ENCODE assay signal across 10 cellular contexts in the genomic region with DNA sequence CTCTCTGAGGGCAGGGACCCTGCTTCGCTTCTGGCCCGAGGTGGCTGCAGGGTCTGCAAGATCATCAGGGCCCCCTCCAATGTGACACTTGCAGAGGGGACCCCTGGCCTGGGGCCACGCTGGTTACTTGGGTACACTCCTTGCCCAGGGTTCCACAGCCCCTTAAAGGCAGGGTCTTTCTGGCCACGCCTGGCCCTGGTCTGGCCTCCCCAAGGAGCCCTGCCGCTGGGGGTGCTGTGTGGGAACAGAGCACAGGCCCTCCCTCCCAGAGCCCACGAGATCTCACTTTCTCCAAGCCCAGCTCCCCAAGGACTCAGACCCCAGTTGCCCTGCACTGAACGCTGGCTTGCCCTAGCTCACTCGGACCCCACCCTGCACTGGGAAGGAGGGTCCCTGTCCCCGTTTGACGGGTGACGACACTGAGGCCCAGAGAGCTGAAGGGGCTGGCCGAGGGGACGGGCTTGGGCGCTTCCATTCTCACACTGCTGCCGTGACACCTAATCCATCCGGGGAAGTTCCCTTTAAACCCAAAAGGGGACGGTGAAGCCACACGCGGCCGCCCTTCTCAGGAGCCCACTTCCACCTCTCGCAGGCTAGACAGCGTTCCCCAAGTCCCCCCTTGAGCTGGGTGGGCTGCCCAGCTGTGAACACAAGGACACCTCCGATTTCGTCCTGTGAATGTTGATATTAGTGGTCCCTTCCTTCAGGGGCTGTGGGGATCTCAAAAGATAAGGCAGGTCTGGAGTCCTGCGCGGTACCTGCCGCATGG. TPM values are rescaled to one million over a fixed set of nuclear protein-coding genes. Genes with fewer than 3 reads are reported as not detected.
DNase-seq lines count a peak whose midpoint lies in the region; ATAC-seq and TF ChIP-seq lines count a peak whose summit lies in the region.
"Had no signal": no experiment of that assay in that cellular context is flagged by ENCODE, and none has a peak within 500 bp of the region (broad histone marks: within the 10 kb centered on the region; RNA-seq: fewer than 3 reads in every experiment).

No MANE protein-coding gene starts in this region.

- H3K27me3 Mint-ChIP-seq in activated CD8-positive, alpha-beta T cell treated with anti-CD3 and anti-CD28 coated beads for 36 hours: no peaks in the 10 kb centered on the region
- no peaks in the 10 kb centered on the region for H3K27me3 Mint-ChIP-seq in activated CD8-positive, alpha-beta T cell treated with anti-CD3 and anti-CD28 coated beads, Interleukin-2, amount 10 ng/mL, durations not matched to agents 7 days and 5 days (ENCODE audit: low read depth)
- H3K27me3 Mint-ChIP-seq in type B pancreatic cell: no peaks in the 10 kb centered on the region
- H3K27me3 Mint-ChIP-seq: naive thymus-derived CD8-positive, alpha-beta T cell had no signal

- POLR2A ChIA-PET in activated CD8-positive, alpha-beta T cell treated with anti-CD3 and anti-CD28 coated beads for 36 hours (lab: Charles Lee): no interaction called here
- POLR2A ChIA-PET in activated CD8-positive, alpha-beta T cell treated with anti-CD3 and anti-CD28 coated beads, Interleukin-2, amount 10 ng/mL, durations not matched to agents 7 days and 5 days (lab: Charles Lee): no interaction called here

- peak; percentile 13 for ATAC-seq in activated CD8-positive, alpha-beta T cell treated with anti-CD3 and anti-CD28 coated beads for 36 hours
- no peak for ATAC-seq in activated CD8-positive, alpha-beta T cell treated with anti-CD3 and anti-CD28 coated beads, Interleukin-2, amount 10 ng/mL, durations not matched to agents 7 days and 5 days
- ATAC-seq in HG03280 (IDR thresholded peaks at IDR 0.05; ENCODE audit: unreplicated experiment) (no peak), GM19463 (IDR thresholded peaks at IDR 0.05; ENCODE audit: unreplicated experiment) (no peak)

- CTCF ChIA-PET in activated CD8-positive, alpha-beta T cell treated with anti-CD3 and anti-CD28 coated beads for 36 hours (lab: Charles Lee): interaction anchor here (0.9 to 2.9 kb wide), 15 partner anchors 21 to 368 kb away, joined by 3 to 13 read pairs (median 4); a partner anchor contains a TSS
- CTCF ChIA-PET in activated CD8-positive, alpha-beta T cell treated with anti-CD3 and anti-CD28 coated beads, Interleukin-2, amount 10 ng/mL, durations not matched to agents 7 days and 5 days (lab: Charles Lee): interaction anchor here (1.0 to 1.9 kb wide), 6 partner anchors 11 to 129 kb away, joined by 3 to 8 read pairs (median 3); no protein-coding TSS in a partner anchor

- peaks cover 2% of the 10 kb centered on the region for H3K4me1 Mint-ChIP-seq in activated CD8-positive, alpha-beta T cell treated with anti-CD3 and anti-CD28 coated beads for 36 hours (ENCODE audit: low read depth)
- H3K4me1 Mint-ChIP-seq in activated CD8-positive, alpha-beta T cell treated with anti-CD3 and anti-CD28 coated beads, Interleukin-2, amount 10 ng/mL, durations not matched to agents 7 days and 5 days (ENCODE audit: low read depth): no peaks in the 10 kb centered on the region
- peaks cover 19% of the 10 kb centered on the region for H3K4me1 Mint-ChIP-seq in type B pancreatic cell (ENCODE audit: unreplicated experiment)

- H2AFZ ChIP-seq in fibroblast of lung (ENCODE audit: low read length): no peak overlapping the region

- H3K36me3 ChIP-seq in fibroblast of lung (ENCODE audit: control insufficient read depth, insufficient read depth, low read length): no peaks in the 10 kb centered on the region

- no peak overlapping the region for H3K27ac Mint-ChIP-seq in activated CD8-positive, alpha-beta T cell treated with anti-CD3 and anti-CD28 coated beads for 36 hours
- H3K27ac Mint-ChIP-seq in activated CD8-positive, alpha-beta T cell treated with anti-CD3 and anti-CD28 coated beads, Interleukin-2, amount 10 ng/mL, durations not matched to agents 7 days and 5 days: no peak overlapping the region
- peak overlapping the region; percentile 97 for H3K27ac Mint-ChIP-seq in type B pancreatic cell

- no peak for DNase-seq in activated CD8-positive, alpha-beta T cell treated with anti-CD3 and anti-CD28 coated beads for 36 hours
- no peak for DNase-seq in activated CD8-positive, alpha-beta T cell treated with anti-CD3 and anti-CD28 coated beads, Interleukin-2, amount 10 ng/mL, durations not matched to agents 7 days and 5 days
- no peak for DNase-seq in fibroblast of lung (ENCODE audit: low read depth in 2 of 2)
- DNase-seq in type B pancreatic cell (ENCODE audit: extremely low spot score, unreplicated experiment): no peak
- DNase-seq: sigmoid colon had no signal

- intact Hi-C loops in activated CD8-positive, alpha-beta T cell treated with anti-CD3 and anti-CD28 coated beads for 36 hours (cut with micrococcal nuclease): no loop called here

- no peak overlapping the region for H3K9ac ChIP-seq in fibroblast of lung (ENCODE audit: insufficient read depth, low read length)

- no peak overlapping the region for H3K4me3 Mint-ChIP-seq in activated CD8-positive, alpha-beta T cell treated with anti-CD3 and anti-CD28 coated beads for 36 hours
- no peak overlapping the region for H3K4me3 Mint-ChIP-seq in activated CD8-positive, alpha-beta T cell treated with anti-CD3 and anti-CD28 coated beads, Interleukin-2, amount 10 ng/mL, durations not matched to agents 7 days and 5 days
- H3K4me3 Mint-ChIP-seq in type B pancreatic cell: peak overlapping the region; percentile 83
- H3K4me3 Mint-ChIP-seq: naive thymus-derived CD8-positive, alpha-beta T cell had no signal

- H3K27me3 ChIP-seq in fibroblast of lung (ENCODE audit: control insufficient read depth, insufficient read depth, low read length): no peaks in the 10 kb centered on the region
- H3K27me3 ChIP-seq: sigmoid colon, suprapubic skin had no signal

- peaks cover 8% of the 10 kb centered on the region for H3K4me1 ChIP-seq in fibroblast of lung (ENCODE audit: control insufficient read depth, extremely low read depth, insufficient read depth, low read length)

- H3K9me3 Mint-ChIP-seq in activated CD8-positive, alpha-beta T cell treated with anti-CD3 and anti-CD28 coated beads for 36 hours: no peaks in the 10 kb centered on the region
- H3K9me3 Mint-ChIP-seq in activated CD8-positive, alpha-beta T cell treated with anti-CD3 and anti-CD28 coated beads, Interleukin-2, amount 10 ng/mL, durations not matched to agents 7 days and 5 days (ENCODE audit: insufficient read depth): no peaks in the 10 kb centered on the region
- no peaks in the 10 kb centered on the region for H3K9me3 Mint-ChIP-seq in type B pancreatic cell
- H3K9me3 Mint-ChIP-seq: activated naive CD4-positive, alpha-beta T cell treated with anti-CD3 and anti-CD28 coated beads, Interleukin-2, amount 50 U/mL, for 72 hours; naive thymus-derived CD8-positive, alpha-beta T cell had no signal

- no peak for TF ChIP-seq CTCF in activated CD8-positive, alpha-beta T cell treated with anti-CD3 and anti-CD28 coated beads for 36 hours (IDR thresholded peaks at IDR 0.05)
- no peak for TF ChIP-seq CTCF in fibroblast of lung (conservative IDR thresholded peaks at IDR 0.05 in 1 of 2, IDR thresholded peaks at IDR 0.05 in 1 of 2; ENCODE audit: low read depth in 1 of 2, low read length in 2 of 2)
- TF ChIP-seq CTCF in type B pancreatic cell (conservative IDR thresholded peaks at IDR 0.05): no peak

- H3K4me2 ChIP-seq in fibroblast of lung (ENCODE audit: extremely low read depth, insufficient read depth, low read length): peak overlapping the region; percentile 40

- no peak overlapping the region for H3K4me3 ChIP-seq in fibroblast of lung (replicated peaks in 1 of 4; ENCODE audit: control extremely low read depth in 1 of 4, insufficient read depth in 1 of 4, low read depth in 3 of 4, low read length in 4 of 4)
- H3K4me3 ChIP-seq: sigmoid colon had no signal

- no peak overlapping the region for H3K27ac ChIP-seq in fibroblast of lung (ENCODE audit: insufficient read depth, low read length)
- H3K27ac ChIP-seq: sigmoid colon had no signal

- no peaks in the 10 kb centered on the region for H3K79me2 ChIP-seq in fibroblast of lung (ENCODE audit: control insufficient read depth, insufficient read depth, low read length)

- no peaks in the 10 kb centered on the region for H4K20me1 ChIP-seq in fibroblast of lung (ENCODE audit: control insufficient read depth, extremely low read depth, insufficient read depth, low read length)

- H3K9me3 ChIP-seq in fibroblast of lung (ENCODE audit: control insufficient read depth, insufficient read depth, low read depth, low read length): no peaks in the 10 kb centered on the region
- H3K9me3 ChIP-seq: sigmoid colon, suprapubic skin had no signal

- no peaks in the 10 kb centered on the region for H3K36me3 Mint-ChIP-seq in activated CD8-positive, alpha-beta T cell treated with anti-CD3 and anti-CD28 coated beads for 36 hours (ENCODE audit: low read depth)
- no peaks in the 10 kb centered on the region for H3K36me3 Mint-ChIP-seq in activated CD8-positive, alpha-beta T cell treated with anti-CD3 and anti-CD28 coated beads, Interleukin-2, amount 10 ng/mL, durations not matched to agents 7 days and 5 days (ENCODE audit: low read depth)
- H3K36me3 Mint-ChIP-seq in type B pancreatic cell: no peaks in the 10 kb centered on the region
- H3K36me3 Mint-ChIP-seq: activated naive CD4-positive, alpha-beta T cell treated with anti-CD3 and anti-CD28 coated beads, Interleukin-2, amount 50 U/mL, for 72 hours had no signal

RNA-seq across cellular contexts. Expression of a gene that starts 26.9 kb away (rescaled TPM):
- total RNA-seq in activated CD8-positive, alpha-beta T cell treated with anti-CD3 and anti-CD28 coated beads for 36 hours: under 1 TPM; 0.56 to 0.67 TPM
- under 1 TPM; 0.24 to 0.26 TPM for total RNA-seq in activated CD8-positive, alpha-beta T cell treated with anti-CD3 and anti-CD28 coated beads, Interleukin-2, amount 10 ng/mL, durations not matched to agents 7 days and 5 days
- total RNA-seq in fibroblast of lung (3.6 and 6.6 TPM in 2 replicates), type B pancreatic cell (ENCODE audit: low replicate concordance) (4.0 and 15.5 TPM in 2 replicates)
- polyA plus RNA-seq in fibroblast of lung: 2.1 and 5.5 TPM in 2 replicates
- 6.1 and 9.8 TPM in 2 replicates for polyA plus RNA-seq in fibroblast of lung (2012)
- polyA minus RNA-seq in fibroblast of lung (ENCODE audit: low replicate concordance): 7.8 and 8.5 TPM in 2 replicates

RNA-seq across cellular contexts. Expression of a gene that starts 27.2 kb away (rescaled TPM):
- 1 to 10 TPM; 3.5 to 3.7 TPM for total RNA-seq in activated CD8-positive, alpha-beta T cell treated with anti-CD3 and anti-CD28 coated beads for 36 hours
- 1 to 10 TPM; 4.2 to 4.3 TPM for total RNA-seq in activated CD8-positive, alpha-beta T cell treated with anti-CD3 and anti-CD28 coated beads, Interleukin-2, amount 10 ng/mL, durations not matched to agents 7 days and 5 days
- total RNA-seq in fibroblast of lung (3.3 and 3.8 TPM in 2 replicates), type B pancreatic cell (ENCODE audit: low replicate concordance) (6.4 and 7.1 TPM in 2 replicates)
- polyA plus RNA-seq in fibroblast of lung: 1.0 TPM in 2 replicates
- 1.4 and 1.7 TPM in 2 replicates for polyA plus RNA-seq in fibroblast of lung (2012)
- 2.2 and 3.7 TPM in 2 replicates for polyA minus RNA-seq in fibroblast of lung (ENCODE audit: low replicate concordance)

RNA-seq across cellular contexts. Expression of a gene that starts 41.9 kb away (rescaled TPM):
- not detected for total RNA-seq in activated CD8-positive, alpha-beta T cell treated with anti-CD3 and anti-CD28 coated beads for 36 hours
- not detected for total RNA-seq in activated CD8-positive, alpha-beta T cell treated with anti-CD3 and anti-CD28 coated beads, Interleukin-2, amount 10 ng/mL, durations not matched to agents 7 days and 5 days
- under 0.01 and 0.17 TPM in 2 replicates for total RNA-seq in fibroblast of lung
- 0.03 and 0.41 TPM in 2 replicates for polyA plus RNA-seq in fibroblast of lung
- 0.44 and 0.60 TPM in 2 replicates for polyA plus RNA-seq in fibroblast of lung (2012)
- not detected in 2 replicates for polyA minus RNA-seq in fibroblast of lung (ENCODE audit: low replicate concordance)
- 1.5 and 6.5 TPM in 2 replicates for total RNA-seq in type B pancreatic cell (ENCODE audit: low replicate concordance)
- total RNA-seq: activated naive CD4-positive, alpha-beta T cell treated with anti-CD3 and anti-CD28 coated beads, Interleukin-2, amount 50 U/mL, for 72 hours; naive thymus-derived CD8-positive, alpha-beta T cell; suprapubic skin had no signal
- polyA plus RNA-seq: naive thymus-derived CD8-positive, alpha-beta T cell had no signal
